In the genomic region with DNA sequence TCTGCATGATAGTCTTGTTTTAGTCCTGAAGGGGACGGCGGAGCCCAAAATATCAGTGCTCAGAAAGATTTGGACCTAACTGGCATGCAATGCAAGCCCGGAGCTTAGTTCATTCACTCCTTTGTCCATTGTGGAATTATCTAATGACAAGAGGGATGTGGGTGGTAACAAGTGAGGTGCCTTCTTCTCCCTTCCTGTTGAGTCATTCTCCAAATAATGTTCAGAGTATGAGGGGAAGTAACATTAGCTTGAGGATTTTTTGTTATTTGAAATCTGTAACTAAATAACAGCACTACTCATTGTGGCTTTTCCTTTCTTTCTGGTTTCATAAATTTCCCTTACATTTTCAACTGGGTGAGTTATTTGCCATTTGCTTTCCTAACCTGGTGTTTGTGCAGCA, we compare ENCODE assay signal across 17 cellular contexts.
DNase-seq lines count a peak whose midpoint lies in the region; ATAC-seq and TF ChIP-seq lines count a peak whose summit lies in the region.
"Had no signal": no experiment of that assay in that cellular context is flagged by ENCODE, and none has a peak within 500 bp of the region (broad histone marks: within the 10 kb centered on the region; RNA-seq: fewer than 3 reads in every experiment).

No MANE protein-coding gene starts in this region.

- H3K4me1 Mint-ChIP-seq in stimulated activated naive B cell treated with anti-CD40 and anti-IgM and Interleukin-4, amounts not matched to agents 10 μg/mL and 1 μg/mL and 100 μg/mL, for 72 hours: no peaks in the 10 kb centered on the region
- H3K4me1 Mint-ChIP-seq: activated naive CD4-positive, alpha-beta T cell treated with anti-CD3 and anti-CD28 coated beads, Interleukin-2, amount 50 U/mL, for 24 hours had no signal

- H3K27me3 ChIP-seq in ascending aorta: no peaks in the 10 kb centered on the region
- H3K27me3 ChIP-seq: MG63, spleen, transverse colon had no signal

- H3K27me3 Mint-ChIP-seq in stimulated activated naive B cell treated with anti-CD40 and anti-IgM and Interleukin-4, amounts not matched to agents 10 μg/mL and 1 μg/mL and 100 μg/mL, for 72 hours: no peaks in the 10 kb centered on the region

- no peak overlapping the region for H3K27ac Mint-ChIP-seq in stimulated activated naive B cell treated with anti-CD40 and anti-IgM and Interleukin-4, amounts not matched to agents 10 μg/mL and 1 μg/mL and 100 μg/mL, for 72 hours
- H3K27ac Mint-ChIP-seq: activated naive CD4-positive, alpha-beta T cell treated with anti-CD3 and anti-CD28 coated beads, Interleukin-2, amount 50 U/mL, for 24 hours had no signal

- DNase-seq in NOMO-1 (lab: John Stamatoyannopoulos, UW; ENCODE audit: unreplicated experiment in 2 of 2) (peak; percentile 4 to 7), NOMO-1 treated with dmso at 0.1 percent for 144 hours (lab: John Stamatoyannopoulos, UW; ENCODE audit: unreplicated experiment) (no peak), RWPE1 (ENCODE audit: low spot score) (peak; percentile 34), fibroblast of the aortic adventitia (ENCODE audit: low read depth) (peak; percentile 43), renal cortical epithelial cell (ENCODE audit: low read depth) (peak; percentile 90), ascending aorta (ENCODE audit: low spot score in 2 of 2) (no peak)
- no peak for DNase-seq in stimulated activated naive B cell treated with anti-CD40 and anti-IgM and Interleukin-4, amounts not matched to agents 10 μg/mL and 1 μg/mL and 100 μg/mL, for 72 hours
- DNase-seq: 8988T, MG63, spleen, transverse colon had no signal

- POLR2A ChIA-PET in RWPE1 (lab: Yijun Ruan, JAX; ENCODE audit: low non-redundant PET): no interaction called here

- no peak overlapping the region for H3K4me3 Mint-ChIP-seq in stimulated activated naive B cell treated with anti-CD40 and anti-IgM and Interleukin-4, amounts not matched to agents 10 μg/mL and 1 μg/mL and 100 μg/mL, for 72 hours
- H3K4me3 Mint-ChIP-seq: activated naive CD4-positive, alpha-beta T cell treated with anti-CD3 and anti-CD28 coated beads, Interleukin-2, amount 50 U/mL, for 24 hours; neural crest cell had no signal

- no peaks in the 10 kb centered on the region for H3K9me3 ChIP-seq in ascending aorta
- H3K9me3 ChIP-seq: MG63, spleen, transverse colon had no signal

- no peaks in the 10 kb centered on the region for H3K9me3 Mint-ChIP-seq in stimulated activated naive B cell treated with anti-CD40 and anti-IgM and Interleukin-4, amounts not matched to agents 10 μg/mL and 1 μg/mL and 100 μg/mL, for 72 hours
- H3K9me3 Mint-ChIP-seq: neural crest cell had no signal

- intact Hi-C loops in ascending aorta (cut with DNase I): no loop called here

- H3K4me3 ChIP-seq in fibroblast of the aortic adventitia (ENCODE audit: low read depth, low read length) (no peak overlapping the region), ascending aorta (no peak overlapping the region)
- H3K4me3 ChIP-seq: coronary artery, GM12878, spleen, transverse colon had no signal

- no peaks in the 10 kb centered on the region for H3K36me3 Mint-ChIP-seq in stimulated activated naive B cell treated with anti-CD40 and anti-IgM and Interleukin-4, amounts not matched to agents 10 μg/mL and 1 μg/mL and 100 μg/mL, for 72 hours
- H3K36me3 Mint-ChIP-seq: activated naive CD4-positive, alpha-beta T cell treated with anti-CD3 and anti-CD28 coated beads, Interleukin-2, amount 50 U/mL, for 24 hours had no signal

- no peak for ATAC-seq in GM21619 (IDR thresholded peaks at IDR 0.05; ENCODE audit: unreplicated experiment)
- no peak for ATAC-seq in stimulated activated naive B cell treated with anti-CD40 and anti-IgM and Interleukin-4, amounts not matched to agents 10 μg/mL and 1 μg/mL and 100 μg/mL, for 72 hours (replicated peaks)
- ATAC-seq: GM12878, left lobe of liver had no signal

- H3K36me3 ChIP-seq in ascending aorta: no peaks in the 10 kb centered on the region
- H3K36me3 ChIP-seq: MG63, spleen, transverse colon had no signal

- H3K4me1 ChIP-seq in ascending aorta: no peaks in the 10 kb centered on the region
- H3K4me1 ChIP-seq: transverse colon had no signal

- CTCF ChIA-PET in RWPE1 (lab: Yijun Ruan, JAX): no interaction called here

- H3K27ac ChIP-seq in RWPE1 (no peak overlapping the region), ascending aorta (no peak overlapping the region)
- H3K27ac ChIP-seq: coronary artery, transverse colon had no signal

- TF ChIP-seq CTCF in RWPE1 (conservative IDR thresholded peaks at IDR 0.05; ENCODE audit: low read depth) (no peak), fibroblast of the aortic adventitia (IDR thresholded peaks at IDR 0.05; ENCODE audit: insufficient read depth, low read length) (no peak), ascending aorta (IDR thresholded peaks at IDR 0.05) (no peak)

Comparison
In these comparisons a context has a peak if more than half of its experiments do, and no peak if none do; other contexts are left out.
1. DNase-seq: peak in NOMO-1 (2 of 2), RWPE1 (single experiment), fibroblast of the aortic adventitia (single experiment) and renal cortical epithelial cell (single experiment); none in NOMO-1 treated with dmso at 0.1 percent for 144 hours (single experiment), ascending aorta (0 of 2) and stimulated activated naive B cell treated with anti-CD40 and anti-IgM and Interleukin-4, amounts not matched to agents 10 μg/mL and 1 μg/mL and 100 μg/mL, for 72 hours (single experiment).